In genomic region chr14:68965261-68965761, GRCh38 we compare ENCODE assay signal across 12 cellular contexts. TPM values are rescaled to one million over a fixed set of nuclear protein-coding genes. Genes with fewer than 3 reads are reported as not detected.
A peak's percentile ranks its signal among the peaks of the same experiment; 100 is the strongest.
DNase-seq lines count a peak whose midpoint lies in the region; ATAC-seq, FAIRE-seq and TF ChIP-seq lines count a peak whose summit lies in the region.
"Had no signal": no experiment of that assay in that cellular context is flagged by ENCODE, and none has a peak within 500 bp of the region (broad histone marks: within the 10 kb centered on the region; RNA-seq: fewer than 3 reads in every experiment).

No MANE protein-coding gene starts in this region.

- CTCF ChIA-PET in CD8-positive, alpha-beta T cell (lab: Charles Lee): interaction anchor here (1.4 to 2.6 kb wide), 2 partner anchors 12 to 16 kb away, joined by 3 to 11 read pairs; no protein-coding TSS in a partner anchor
- CTCF ChIA-PET in endothelial cell of umbilical vein (lab: Charles Lee): interaction anchor here (1.3 to 1.4 kb wide), 2 partner anchors 24 to 43 kb away, joined by 3 read pairs; no protein-coding TSS in a partner anchor

- intact Hi-C loops in CD8-positive, alpha-beta T cell (cut with DNase I, micrococcal nuclease): loop anchor here in 1 of 2 experiments (2.0 kb wide), 1 partner anchor 17 kb away; no protein-coding TSS in a partner anchor
- intact Hi-C loops in endothelial cell of umbilical vein (cut with micrococcal nuclease) (no loop called here), pancreas (cut with DNase I) (no loop called here)

- no TSS peak for BruUV-seq in endothelial cell of umbilical vein (replicated peaks; lab: Mats Ljungman, UMichigan)

- POLR2A ChIA-PET in CD8-positive, alpha-beta T cell (lab: Charles Lee): interaction anchor here (0.9 to 1.8 kb wide), 4 partner anchors 10 to 51 kb away, joined by 3 to 6 read pairs (median 4); no protein-coding TSS in a partner anchor
- POLR2A ChIA-PET in endothelial cell of umbilical vein (lab: Charles Lee): no interaction called here

- no peaks in the 10 kb centered on the region for H3K9me3 ChIP-seq in CD8-positive, alpha-beta T cell (ENCODE audit: low read length)
- H3K9me3 ChIP-seq in endothelial cell of umbilical vein (replicated peaks; ENCODE audit: control insufficient read depth, insufficient read depth, low read length) (no peaks in the 10 kb centered on the region), pancreas (no peaks in the 10 kb centered on the region)

- TF ChIP-seq POLR2A in endothelial cell of umbilical vein (IDR thresholded peaks at IDR 0.05; ENCODE audit: low read depth, low read length): no peak

- H4K20me1 ChIP-seq in endothelial cell of umbilical vein (replicated peaks; ENCODE audit: control insufficient read depth, extremely low read depth, insufficient read depth, low read length): peaks cover 2% of the 10 kb centered on the region

- no peaks in the 10 kb centered on the region for H3K36me3 ChIP-seq in CD8-positive, alpha-beta T cell (ENCODE audit: insufficient read depth, low read length)
- H3K36me3 ChIP-seq in endothelial cell of umbilical vein (ENCODE audit: control insufficient read depth in 2 of 2, extremely low read depth in 1 of 2, insufficient read depth in 2 of 2, low read length in 2 of 2) (peaks cover 0 to 16% of the 10 kb centered on the region in 2 experiments), pancreas (no peaks in the 10 kb centered on the region)

- peaks cover 100% of the 10 kb centered on the region for H3K79me2 ChIP-seq in endothelial cell of umbilical vein (ENCODE audit: control insufficient read depth, insufficient read depth, low read length)

- TF ChIP-seq CTCF in CD8-positive, alpha-beta T cell (IDR thresholded peaks at IDR 0.05): no peak
- TF ChIP-seq CTCF in endothelial cell of umbilical vein (IDR thresholded peaks at IDR 0.05; ENCODE audit: extremely low read depth in 1 of 2, insufficient read depth in 1 of 2, low read depth in 1 of 2, low read length in 2 of 2) (no peak), pancreas (IDR thresholded peaks at IDR 0.05) (no peak)

- no peak overlapping the region for H3K4me3 ChIP-seq in CD8-positive, alpha-beta T cell (ENCODE audit: low read depth, low read length)
- H3K4me3 ChIP-seq in endothelial cell of umbilical vein (replicated peaks in 1 of 3; ENCODE audit: insufficient read depth in 1 of 3, low read depth in 1 of 3, low read length in 3 of 3): no peak overlapping the region
- H3K4me3 ChIP-seq in pancreas: no peak overlapping the region

- peak overlapping the region; percentile 62 for H3K4me3 Mint-ChIP-seq in CD8-positive, alpha-beta T cell
- H3K4me3 Mint-ChIP-seq: stimulated activated naive CD8-positive, alpha-beta T cell treated with anti-CD3 and anti-CD28 coated beads, Interleukin-15, Interleukin-2, amounts not matched to agents 100 ng/mL and 50 ng/mL, for 24 hours had no signal

- dilution Hi-C loops in endothelial cell of umbilical vein (cut with MboI; ENCODE audit: extremely low pct_ligation_motif_present, low sequenced_read_pairs): no loop called here

- H3K27ac ChIP-seq in CD8-positive, alpha-beta T cell (ENCODE audit: low read depth, low read length): peak overlapping the region; percentile 20
- H3K27ac ChIP-seq in endothelial cell of umbilical vein (ENCODE audit: insufficient read depth, low read depth, low read length): no peak overlapping the region
- peak overlapping the region in 3 of 4 donors; percentile 40 to 55 (median 41) for H3K27ac ChIP-seq in pancreas
- H3K27ac ChIP-seq: brain microvascular endothelial cell had no signal

- H3K27me3 Mint-ChIP-seq in CD8-positive, alpha-beta T cell (ENCODE audit: low read depth): no peaks in the 10 kb centered on the region
- H3K27me3 Mint-ChIP-seq: stimulated activated naive CD8-positive, alpha-beta T cell treated with anti-CD3 and anti-CD28 coated beads, Interleukin-15, Interleukin-2, amounts not matched to agents 100 ng/mL and 50 ng/mL, for 24 hours had no signal

- H3K27me3 ChIP-seq in CD8-positive, alpha-beta T cell (ENCODE audit: insufficient read depth, low read length): no peaks in the 10 kb centered on the region
- H3K27me3 ChIP-seq in endothelial cell of umbilical vein (ENCODE audit: control insufficient read depth in 2 of 2, insufficient read depth in 2 of 2, low read length in 2 of 2) (no peaks in the 10 kb centered on the region), pancreas (no peaks in the 10 kb centered on the region)
- H3K27me3 ChIP-seq: brain microvascular endothelial cell had no signal

- peaks cover 99% of the 10 kb centered on the region for H3K4me1 ChIP-seq in CD8-positive, alpha-beta T cell (ENCODE audit: insufficient read depth, low read length)
- H3K4me1 ChIP-seq in endothelial cell of umbilical vein (ENCODE audit: control insufficient read depth, extremely low read depth, insufficient read depth, low read length) (peaks cover 59% of the 10 kb centered on the region), pancreas (peaks cover 12 to 63% (median 23%) of the 10 kb centered on the region in 3 donors)

- H3K36me3 Mint-ChIP-seq in CD8-positive, alpha-beta T cell: peaks cover 27% of the 10 kb centered on the region

- H2AFZ ChIP-seq in endothelial cell of umbilical vein (ENCODE audit: low read depth, low read length): no peak overlapping the region

- no peak for ATAC-seq in CD8-positive, alpha-beta T cell
- ATAC-seq in pancreas (peak; percentile 7 to 59 (median 41)), GM18511 (IDR thresholded peaks at IDR 0.05; ENCODE audit: unreplicated experiment) (no peak)

- FAIRE-seq in endothelial cell of umbilical vein (lab: Jason Lieb, UNC) (peak; percentile 4), pancreas (lab: Jason Lieb, UNC) (no peak)

- H3K9me3 Mint-ChIP-seq in CD8-positive, alpha-beta T cell: no peaks in the 10 kb centered on the region
- H3K9me3 Mint-ChIP-seq: stimulated activated naive CD8-positive, alpha-beta T cell treated with anti-CD3 and anti-CD28 coated beads, Interleukin-15, Interleukin-2, amounts not matched to agents 100 ng/mL and 50 ng/mL, for 24 hours had no signal

- no peaks in the 10 kb centered on the region for H3K9me1 ChIP-seq in endothelial cell of umbilical vein (replicated peaks; ENCODE audit: control insufficient read depth, extremely low read depth, insufficient read depth, low read length)

- H3K9ac ChIP-seq in endothelial cell of umbilical vein (replicated peaks; ENCODE audit: extremely low read depth, insufficient read depth, low read length): no peak overlapping the region

- no peak overlapping the region for H3K4me2 ChIP-seq in endothelial cell of umbilical vein (ENCODE audit: insufficient read depth, low read length)

- H3K4me1 Mint-ChIP-seq in CD8-positive, alpha-beta T cell (ENCODE audit: low read depth): peaks cover 97% of the 10 kb centered on the region

- DNase-seq in CD8-positive, alpha-beta T cell: no peak
- peak; percentile 95 for DNase-seq in SW480 (ENCODE audit: low spot score)
- no peak for DNase-seq in endothelial cell of umbilical vein (ENCODE audit: low read depth, low spot score)
- peak in 1 of 6 donors; percentile 44 for DNase-seq in pancreas
- no peak for DNase-seq in activated T-cell treated with anti-CD3 and anti-CD28 coated beads for 4 hours
- no peak for DNase-seq in stimulated activated CD4-positive, alpha-beta T cell treated with anti-CD3 and anti-CD28 coated beads, Interleukin-2, amount 100 ng/mL, for 48 hours
- no peak for DNase-seq in CD1c-positive myeloid dendritic cell (ENCODE audit: extremely low spot score)
- DNase-seq: activated CD8-positive, alpha-beta memory T cell treated with anti-CD3 and anti-CD28 coated beads for 24 hours; NCI-H748 treated with DMSO at 0.1 percent for 48 hours had no signal

- H3K27ac Mint-ChIP-seq in CD8-positive, alpha-beta T cell: peak overlapping the region; percentile 93
- H3K27ac Mint-ChIP-seq: stimulated activated naive CD8-positive, alpha-beta T cell treated with anti-CD3 and anti-CD28 coated beads, Interleukin-15, Interleukin-2, amounts not matched to agents 100 ng/mL and 50 ng/mL, for 24 hours had no signal

TF ChIP-seq in endothelial cell of umbilical vein, 7 proteins besides CTCF, POLR2A, EP300 and RAD21:
- TF ChIP-seq EZH2 (IDR thresholded peaks at IDR 0.05; ENCODE audit: borderline replicate concordance, low read depth, low read length, severe bottlenecking) (no peak), MYC (IDR thresholded peaks at IDR 0.05; ENCODE audit: low read depth, low read length) (no peak), POLR2AphosphoS5 (IDR thresholded peaks at IDR 0.05; ENCODE audit: insufficient read depth, low read depth, low read length) (no peak), GATA2 (IDR thresholded peaks at IDR 0.05; ENCODE audit: insufficient read depth, insufficient read length, low read depth, low read length) (no peak), JUN (IDR thresholded peaks at IDR 0.05; ENCODE audit: borderline replicate concordance, insufficient read depth, insufficient read length, low read depth) (no peak), MAX (IDR thresholded peaks at IDR 0.05; ENCODE audit: insufficient read depth, insufficient read length) (no peak), FOS (IDR thresholded peaks at IDR 0.05; ENCODE audit: borderline replicate concordance, insufficient read depth, low read length) (no peak)

RNA-seq across cellular contexts. Expression of gene ACTN1, which starts 13.8 kb away (rescaled TPM):
- total RNA-seq in CD8-positive, alpha-beta T cell: 100 to 1,000 TPM; 153 to 161 TPM
- total RNA-seq in endothelial cell of umbilical vein (442 and 443 TPM in 2 replicates), pancreas (100 to 1,000 TPM in 2 of 6 donors, 10 to 100 TPM in 4; 41.4 to 133 (median 50.9) TPM)
- polyA plus RNA-seq in endothelial cell of umbilical vein (463 and 633 TPM in 2 replicates), pancreas (10 to 100 TPM; 24.4 to 47.3 TPM)
- 379 and 382 TPM in 2 replicates for polyA plus RNA-seq in endothelial cell of umbilical vein (2011; cell fraction: cytosol; rRNA removed)
- polyA plus RNA-seq in endothelial cell of umbilical vein (2011; cell fraction: nucleus; rRNA removed): 777 and 896 TPM in 2 replicates
- 398 and 442 TPM in 2 replicates for polyA plus RNA-seq in endothelial cell of umbilical vein (2012)
- 744 and 789 TPM in 2 replicates for polyA minus RNA-seq in endothelial cell of umbilical vein
- polyA minus RNA-seq in endothelial cell of umbilical vein (2011; cell fraction: cytosol; rRNA and poly(A)+ RNA removed): 104 TPM
- 424 and 544 TPM in 2 replicates for polyA minus RNA-seq in endothelial cell of umbilical vein (2011; cell fraction: nucleus; rRNA and poly(A)+ RNA removed)

Comparison
In these comparisons a context has a peak if more than half of its experiments do, and no peak if none do; other contexts are left out.
1. ATAC-seq: peak in pancreas (4 of 4); none in CD8-positive, alpha-beta T cell (single experiment) and GM18511 (single experiment).